25 cellular contexts compared by ENCODE assay signal in the genomic region with DNA sequence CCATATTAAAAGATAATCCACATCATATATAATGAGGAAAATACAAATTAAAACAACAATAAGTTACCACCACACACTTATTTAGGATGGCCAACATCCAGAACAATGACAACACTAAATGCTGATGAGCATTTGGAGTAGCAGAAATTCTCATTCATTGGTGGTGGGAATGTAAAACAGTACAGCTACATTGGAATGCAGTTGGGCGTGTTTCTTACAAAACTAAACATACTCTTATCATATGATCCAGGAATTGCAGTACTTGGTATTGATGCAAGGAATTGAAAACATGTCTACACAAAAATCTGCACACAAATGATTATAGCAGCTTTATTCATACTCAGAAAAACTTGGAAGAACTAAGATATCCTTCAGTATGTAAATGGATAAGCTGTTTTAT.
"Had no signal": no experiment of that assay in that cellular context is flagged by ENCODE, and none has a peak within 500 bp of the region (broad histone marks: within the 10 kb centered on the region; RNA-seq: fewer than 3 reads in every experiment).

No MANE protein-coding gene starts in this region.

- H3K27me3 Mint-ChIP-seq: activated CD4-positive, alpha-beta memory T cell treated with anti-CD3 and anti-CD28 coated beads for 36 hours; activated CD4-positive, alpha-beta T cell treated with anti-CD3 and anti-CD28 coated beads, Interleukin-2, amount 10 ng/mL, durations not matched to agents 24 days and 14 days; activated T-cell treated with anti-CD3 and anti-CD28 coated beads, Interleukin-2, amount 50 U/mL, for 24 hours; natural killer cell treated with Interleukin-12 subunit alpha and Interleukin-12 subunit beta and Interleukin-15 and Interleukin-18, amount 100 ng/mL, for 72 hours; T-helper 17 cell had no signal

- H3K9me3 Mint-ChIP-seq: endodermal cell had no signal

- H3K4me3 ChIP-seq: body of pancreas, lower lobe of right lung, mucosa of descending colon, right lobe of liver, tibial nerve had no signal

- ATAC-seq: body of pancreas; left lobe of liver; lower lobe of right lung; mucosa of descending colon; natural killer cell treated with Interleukin-12 subunit alpha and Interleukin-12 subunit beta and Interleukin-15 and Interleukin-18, amount 100 ng/mL, for 72 hours; right lobe of liver; T-helper 17 cell had no signal

- H3K36me3 ChIP-seq: lower lobe of right lung, right lobe of liver, tibial nerve had no signal

- H3K27ac ChIP-seq: body of pancreas, lower lobe of right lung, right lobe of liver, tibial nerve had no signal

- H3K36me3 Mint-ChIP-seq: activated CD4-positive, alpha-beta memory T cell treated with anti-CD3 and anti-CD28 coated beads for 36 hours had no signal

- H3K27ac Mint-ChIP-seq: activated CD4-positive, alpha-beta memory T cell treated with anti-CD3 and anti-CD28 coated beads for 36 hours; activated CD4-positive, alpha-beta T cell treated with anti-CD3 and anti-CD28 coated beads, Interleukin-2, amount 10 ng/mL, durations not matched to agents 24 days and 14 days; activated T-cell treated with anti-CD3 and anti-CD28 coated beads, Interleukin-2, amount 50 U/mL, for 24 hours; endodermal cell; immature natural killer cell; natural killer cell treated with Interleukin-12 subunit alpha and Interleukin-12 subunit beta and Interleukin-15 and Interleukin-18, amount 100 ng/mL, for 72 hours; T-helper 17 cell had no signal

- H3K4me1 Mint-ChIP-seq: activated CD4-positive, alpha-beta T cell treated with anti-CD3 and anti-CD28 coated beads, Interleukin-2, amount 10 ng/mL, durations not matched to agents 24 days and 14 days; endodermal cell; immature natural killer cell; T-helper 17 cell had no signal

- H3K4me3 Mint-ChIP-seq: activated CD4-positive, alpha-beta memory T cell treated with anti-CD3 and anti-CD28 coated beads for 36 hours; activated CD4-positive, alpha-beta T cell treated with anti-CD3 and anti-CD28 coated beads, Interleukin-2, amount 10 ng/mL, durations not matched to agents 24 days and 14 days; activated T-cell treated with anti-CD3 and anti-CD28 coated beads, Interleukin-2, amount 50 U/mL, for 24 hours; endodermal cell; immature natural killer cell; natural killer cell treated with Interleukin-12 subunit alpha and Interleukin-12 subunit beta and Interleukin-15 and Interleukin-18, amount 100 ng/mL, for 72 hours; T-helper 17 cell had no signal

- DNase-seq: activated CD4-positive, alpha-beta memory T cell treated with anti-CD3 and anti-CD28 coated beads for 36 hours; activated CD4-positive, alpha-beta T cell treated with anti-CD3 and anti-CD28 coated beads, Interleukin-2, amount 10 ng/mL, durations not matched to agents 24 days and 14 days; activated CD4-positive, CD25-positive, alpha-beta regulatory T cell treated with anti-CD3 and anti-CD28 coated beads, Interleukin-2, amount 50 U/mL, for 72 hours; activated CD8-positive, alpha-beta memory T cell treated with anti-CD3 and anti-CD28 coated beads, Interleukin-2, amount 50 U/mL, for 4 hours; activated gamma-delta T cell treated with Interleukin-2 at 50 U/mL for 16 hours; activated naive CD4-positive, alpha-beta T cell treated with anti-CD3 and anti-CD28 coated beads, Interleukin-2, amount 50 U/mL, for 16 hours; activated T-cell treated with anti-CD3 and anti-CD28 coated beads, Interleukin-2, amount 50 U/mL, for 24 hours; amygdala; body of pancreas; endodermal cell; head of caudate nucleus; hypothalamus; immature natural killer cell; lower lobe of right lung; mesendoderm; mucosa of descending colon; posterior cingulate gyrus; right lobe of liver; stimulated activated CD4-positive, alpha-beta T cell treated with anti-CD3 and anti-CD28 coated beads, Interleukin-2, amount 100 ng/mL, for 48 hours; stimulated activated naive CD4-positive, alpha-beta T cell treated with Interleukin-2 at 50 U/mL for 16 hours; T-helper 17 cell; T1000 had no signal

- H3K9me3 ChIP-seq: body of pancreas, lower lobe of right lung, right lobe of liver had no signal

- H3K4me1 ChIP-seq: body of pancreas, lower lobe of right lung, right lobe of liver, tibial nerve had no signal

- H3K27me3 ChIP-seq: body of pancreas, right lobe of liver, tibial nerve had no signal
